In genomic region chr3:152629363-152630122, GRCh38 we compare ENCODE assay signal across 21 cellular contexts.
DNase-seq lines count a peak whose midpoint lies in the region; FAIRE-seq and TF ChIP-seq lines count a peak whose summit lies in the region.
"Had no signal": no experiment of that assay in that cellular context is flagged by ENCODE, and none has a peak within 500 bp of the region (broad histone marks: within the 10 kb centered on the region; RNA-seq: fewer than 3 reads in every experiment).

No MANE protein-coding gene starts in this region.

- no peaks in the 10 kb centered on the region for H3K9me3 ChIP-seq in HEK293 (ENCODE audit: control insufficient read depth, insufficient read depth, low read depth, low read length)
- H3K9me3 ChIP-seq: A549, Caco-2 had no signal

- intact Hi-C loops in lower leg skin (cut with DNase I; ENCODE audit: low total_unique reads): no loop called here

- no peak overlapping the region for H3K27ac ChIP-seq in HEK293 (ENCODE audit: extremely low read depth, low read depth, low read length)
- H3K27ac ChIP-seq: 22Rv1; A549; BLaER1 treated with 17β-estradiol and CSF1 and Interleukin-3, amounts not matched to agents 10 nM and 100 nM; C4-2B had no signal

- POLR2A ChIA-PET in HEK293 (lab: Yijun Ruan, JAX): no interaction called here

- H3K4me3 ChIP-seq in HEK293 (ENCODE audit: low read depth, low read length): no peak overlapping the region
- no peak overlapping the region for H3K4me3 ChIP-seq in bronchial epithelial cell (ENCODE audit: low read depth, low read length)
- no peak overlapping the region for H3K4me3 ChIP-seq in lower leg skin (ENCODE audit: low read depth, poor library complexity, severe bottlenecking)
- H3K4me3 ChIP-seq: A549; BLaER1 treated with 17β-estradiol and CSF1 and Interleukin-3, amounts not matched to agents 10 nM and 100 nM had no signal

- 89 to 95% methylated on average over 7 of the region's 7 CpGs for WGBS in lower leg skin, 2 donors

- no peaks in the 10 kb centered on the region for H3K27me3 ChIP-seq in bronchial epithelial cell (ENCODE audit: control insufficient read depth, insufficient read depth, low read length)
- H3K27me3 ChIP-seq: BLaER1 treated with 17β-estradiol and CSF1 and Interleukin-3, amounts not matched to agents 10 nM and 100 nM had no signal

- peak; percentile 52 for FAIRE-seq in bronchial epithelial cell (lab: Jason Lieb, UNC)
- peak; percentile 3 for FAIRE-seq in frontal cortex (lab: Jason Lieb, UNC)
- no peak for FAIRE-seq in HTR-8/SVneo (lab: Jason Lieb, UNC)
- FAIRE-seq: A549, D721Med, G401.6, GM12891, GM19239 had no signal

- H3K4me1 ChIP-seq in HEK293 (ENCODE audit: control insufficient read depth, insufficient read depth, low read length): no peaks in the 10 kb centered on the region
- H3K4me1 ChIP-seq: A549; BLaER1 treated with 17β-estradiol and CSF1 and Interleukin-3, amounts not matched to agents 10 nM and 100 nM; Caco-2 had no signal

- no peaks in the 10 kb centered on the region for H3K36me3 ChIP-seq in HEK293 (ENCODE audit: control insufficient read depth in 2 of 2, insufficient read depth in 1 of 2, low read length in 2 of 2)
- no peaks in the 10 kb centered on the region for H3K36me3 ChIP-seq in bronchial epithelial cell (ENCODE audit: control insufficient read depth, insufficient read depth, low read length)
- H3K36me3 ChIP-seq: BLaER1 treated with 17β-estradiol and CSF1 and Interleukin-3, amounts not matched to agents 10 nM and 100 nM had no signal

- TF ChIP-seq CTCF in HEK293 (tag by site-specific recombination; IDR thresholded peaks at IDR 0.05): no peak
- no peak for TF ChIP-seq CTCF in bronchial epithelial cell (IDR thresholded peaks at IDR 0.05; ENCODE audit: insufficient read depth, low read length, severe bottlenecking)
- TF ChIP-seq CTCF in lower leg skin (IDR thresholded peaks at IDR 0.05): no peak

- DNase-seq in bronchial epithelial cell (ENCODE audit: low read depth) (no peak), frontal cortex (ENCODE audit: low spot score in 2 of 2) (no peak), lower leg skin (ENCODE audit: low spot score in 2 of 2) (no peak), NCI-H446 (lab: John Stamatoyannopoulos, UW) (no peak), HTR-8/SVneo (ENCODE audit: insufficient read length, low spot score) (no peak)
- DNase-seq: AML-193; Caco-2; Calu3; CD4-positive, alpha-beta T cell; CD8-positive, alpha-beta T cell; DMS79 treated with DMSO at 0.1 percent for 48 hours; GF-D8 had no signal

- CTCF ChIA-PET in HEK293 (lab: Yijun Ruan, JAX): no interaction called here

- TF ChIP-seq POLR2A in lower leg skin (IDR thresholded peaks at IDR 0.05): no peak

TF ChIP-seq in HEK293, 187 proteins besides CTCF, POLR2A, EP300 and RAD21 (continues in another document):
- TF ChIP-seq KLF1 (tag by site-specific recombination; IDR thresholded peaks at IDR 0.05) (no peak), ZNF26 (tag by site-specific recombination; IDR thresholded peaks at IDR 0.05) (no peak), ZNF488 (tag by site-specific recombination; IDR thresholded peaks at IDR 0.05) (no peak), TCF7L2 (IDR thresholded peaks at IDR 0.05; ENCODE audit: borderline replicate concordance, low read depth, low read length) (no peak), ZNF473 (tag by site-specific recombination; IDR thresholded peaks at IDR 0.05) (no peak), ZNF626 (tag by site-specific recombination; IDR thresholded peaks at IDR 0.05) (no peak), HOXD13 (CRISPR knock-in tag; IDR thresholded peaks at IDR 0.05; ENCODE audit: borderline replicate concordance) (no peak), HOXC10 (CRISPR knock-in tag; IDR thresholded peaks at IDR 0.05) (no peak), ZNF549 (tag by site-specific recombination; IDR thresholded peaks at IDR 0.05) (no peak), ZBTB10 (tag by site-specific recombination; IDR thresholded peaks at IDR 0.05) (no peak), ZNF426 (tag by site-specific recombination; IDR thresholded peaks at IDR 0.05) (peak; percentile 50), ZBTB20 (tag by site-specific recombination; IDR thresholded peaks at IDR 0.05) (no peak), ZNF433 (tag by site-specific recombination; IDR thresholded peaks at IDR 0.05; ENCODE audit: low read depth) (no peak), ZNF155 (tag by site-specific recombination; IDR thresholded peaks at IDR 0.05) (no peak), ZNF140 (tag by site-specific recombination; IDR thresholded peaks at IDR 0.05) (peak; percentile 49; the same call in 1 of the 2 replicates), ZNF660 (tag by site-specific recombination; IDR thresholded peaks at IDR 0.05) (no peak), ZSCAN30 (tag by site-specific recombination; IDR thresholded peaks at IDR 0.05) (no peak), PATZ1 (tag by site-specific recombination; IDR thresholded peaks at IDR 0.05) (no peak), ZNF555 (tag by site-specific recombination; conservative IDR thresholded peaks at IDR 0.05) (peak; percentile 44), ZNF148 (tag by site-specific recombination; IDR thresholded peaks at IDR 0.05; ENCODE audit: borderline replicate concordance) (no peak)
